In genomic region chr14:35807131-35807961, GRCh38 we compare ENCODE assay signal across 9 cellular contexts. TPM values are rescaled to one million over a fixed set of nuclear protein-coding genes. Genes with fewer than 3 reads are reported as not detected.
A peak's percentile ranks its signal among the peaks of the same experiment; 100 is the strongest.
DNase-seq lines count a peak whose midpoint lies in the region; ATAC-seq and TF ChIP-seq lines count a peak whose summit lies in the region.
"Had no signal": no experiment of that assay in that cellular context is flagged by ENCODE, and none has a peak within 500 bp of the region (broad histone marks: within the 10 kb centered on the region; RNA-seq: fewer than 3 reads in every experiment).

No MANE protein-coding gene starts in this region.

- peaks cover 21% of the 10 kb centered on the region; the same call in 1 of the 2 replicates for H3F3A ChIP-seq in GM23248 (ENCODE audit: insufficient read depth)

- DNase-seq in GM23248: peak; percentile 4
- DNase-seq in RWPE2 (ENCODE audit: low spot score): no peak
- no peak for DNase-seq in esophagus squamous epithelium (lab: John Stamatoyannopoulos, UW)
- no peak for DNase-seq in retinal pigment epithelial cell (ENCODE audit: low read depth)
- no peak for DNase-seq in central memory CD4-positive, alpha-beta T cell
- no peak for DNase-seq in SHP77 (lab: John Stamatoyannopoulos, UW)
- no peak for DNase-seq in UCSD-AML1 (lab: John Stamatoyannopoulos, UW; ENCODE audit: unreplicated experiment)
- no peak for DNase-seq in COLO829 (ENCODE audit: low spot score)
- DNase-seq: SIG-M5 had no signal

- no peaks in the 10 kb centered on the region for H3K9me3 ChIP-seq in GM23248 (ENCODE audit: low read depth)
- H3K9me3 ChIP-seq in RWPE2 (ENCODE audit: severe bottlenecking): no peaks in the 10 kb centered on the region
- H3K9me3 ChIP-seq in esophagus squamous epithelium: no peaks in the 10 kb centered on the region

- no peaks in the 10 kb centered on the region for H3K27me3 ChIP-seq in GM23248 (replicated peaks; ENCODE audit: insufficient read depth)
- H3K27me3 ChIP-seq in RWPE2 (ENCODE audit: insufficient read depth, poor library complexity, severe bottlenecking): no peaks in the 10 kb centered on the region
- no peaks in the 10 kb centered on the region for H3K27me3 ChIP-seq in esophagus squamous epithelium

- peaks cover 56% of the 10 kb centered on the region for H3K79me2 ChIP-seq in GM23248 (ENCODE audit: insufficient read depth)

- 62 to 65% methylated on average over 8 of the region's 8 CpGs for WGBS in GM23248 (ENCODE audit: low coverage in 1 of 2, low lambda C conversion rate in 2 of 2, missing lambda C conversion rate in 2 of 2), 2 experiments
- WGBS in esophagus squamous epithelium, 2 donors: 48 to 50% methylated on average over 8 of the region's 8 CpGs

- in situ Hi-C loops in GM23248 (cut with MboI): no loop called here

- peak overlapping the region; percentile 82 for H3K4me2 ChIP-seq in GM23248 (ENCODE audit: unreplicated experiment)

- no peak for TF ChIP-seq CTCF in RWPE2 (IDR thresholded peaks at IDR 0.05; ENCODE audit: poor library complexity, severe bottlenecking)
- no peak for TF ChIP-seq CTCF in esophagus squamous epithelium (IDR thresholded peaks at IDR 0.05)
- no peak for TF ChIP-seq CTCF in retinal pigment epithelial cell (conservative IDR thresholded peaks at IDR 0.05; ENCODE audit: low read depth, low read length)

- H3K9ac ChIP-seq in GM23248: peak overlapping the region; percentile 86

- H3K4me3 ChIP-seq in GM23248 (peak overlapping the region; percentile 87), RWPE2 (ENCODE audit: severe bottlenecking) (peak overlapping the region; percentile 86), esophagus squamous epithelium (peak overlapping the region; percentile 57 to 82 (median 80)), retinal pigment epithelial cell (ENCODE audit: low read length) (peak overlapping the region; percentile 80)

- no peak for ATAC-seq in RWPE2 (ENCODE audit: low read depth)

- TF ChIP-seq POLR2A in esophagus squamous epithelium (IDR thresholded peaks at IDR 0.05): no peak

- H3K4me1 ChIP-seq in GM23248 (ENCODE audit: insufficient read depth) (peaks cover 15% of the 10 kb centered on the region; the same call in 1 of the 2 replicates), RWPE2 (ENCODE audit: insufficient read depth, poor library complexity, severe bottlenecking) (peaks cover 20% of the 10 kb centered on the region), esophagus squamous epithelium (peaks cover 9 to 42% (median 18%) of the 10 kb centered on the region in 3 donors)

- no peaks in the 10 kb centered on the region; the same call in 1 of the 2 replicates for H4K20me1 ChIP-seq in GM23248 (ENCODE audit: insufficient read depth)

- H2AFZ ChIP-seq in GM23248: no peak overlapping the region

- H3K36me3 ChIP-seq in GM23248 (ENCODE audit: low read depth) (no peaks in the 10 kb centered on the region), RWPE2 (ENCODE audit: low read depth) (peaks cover 21% of the 10 kb centered on the region), esophagus squamous epithelium (peaks cover 0 to 11% (median 0%) of the 10 kb centered on the region in 3 donors)

- intact Hi-C loops in esophagus squamous epithelium (cut with DNase I): no loop called here

- no peaks in the 10 kb centered on the region for H3K9me2 ChIP-seq in GM23248 (ENCODE audit: insufficient read depth)

- H3K27ac ChIP-seq in GM23248 (0 out of 2 replicates have a peak overlapping the region, but pooled peaks have one; percentile 68), RWPE2 (ENCODE audit: poor library complexity, severe bottlenecking) (no peak overlapping the region), esophagus squamous epithelium (peak overlapping the region in 3 of 4 donors; percentile 91 to 97 (median 96))

RNA-seq across cellular contexts. Expression of gene RALGAPA1, which starts 1.7 kb away (rescaled TPM):
- total RNA-seq in GM23248 (2014; rRNA removed; shearing (Covaris generic)): 15.3 and 22.2 TPM in 2 replicates
- 7.5 and 9.5 TPM in 2 replicates for polyA plus RNA-seq in GM23248 (2016; fragmentation: Nextera tagmentation; extraction: Ambion mirVana)
- total RNA-seq in esophagus squamous epithelium: 10 to 100 TPM; 22.5 to 78.6 (median 39.8) TPM

RNA-seq across cellular contexts. Expression of gene BRMS1L, which starts 18.8 kb away (rescaled TPM):
- 5.6 and 6.6 TPM in 2 replicates for total RNA-seq in GM23248 (2014; rRNA removed; shearing (Covaris generic))
- 9.5 and 9.9 TPM in 2 replicates for polyA plus RNA-seq in GM23248 (2016; fragmentation: Nextera tagmentation; extraction: Ambion mirVana)
- 1 to 10 TPM; 2.4 to 9.0 (median 5.3) TPM for total RNA-seq in esophagus squamous epithelium
